Comparison of ENCODE assay signal across 8 cellular contexts in the genomic region with DNA sequence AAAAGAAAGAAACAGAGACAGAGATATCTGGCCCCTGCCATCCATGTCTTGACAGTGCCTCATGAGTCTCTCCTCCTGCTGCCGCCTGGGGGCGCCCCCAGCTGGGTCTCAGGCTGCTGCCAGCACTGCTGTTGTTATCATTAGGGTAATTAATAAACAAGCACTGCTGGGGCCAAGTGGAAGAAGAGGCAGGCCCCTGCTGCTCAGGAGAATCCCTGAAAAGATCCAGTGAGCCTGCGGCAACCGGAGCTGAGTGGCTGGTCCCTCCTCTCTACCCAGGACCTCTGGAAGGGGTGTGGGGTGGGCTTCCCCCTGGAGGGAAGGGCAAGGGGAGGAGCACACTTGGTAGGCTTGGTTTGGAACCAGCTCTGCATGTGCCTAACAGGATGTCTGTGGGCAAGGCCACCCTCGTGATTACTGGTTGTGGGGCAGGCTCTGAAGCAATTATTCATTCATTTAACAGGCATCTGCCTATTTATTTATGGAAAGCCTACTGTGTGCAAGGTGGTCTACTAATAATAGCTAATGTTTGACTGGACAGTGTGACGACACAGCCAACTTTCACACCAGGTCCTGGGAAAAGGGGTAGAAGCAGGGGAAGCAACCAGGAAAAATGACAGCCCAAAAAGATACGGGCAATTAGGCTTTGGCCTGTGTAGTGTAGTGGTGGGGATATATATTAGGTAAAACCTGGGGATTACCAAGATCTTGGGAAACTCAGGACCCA. TPM values are rescaled to one million over a fixed set of nuclear protein-coding genes. Genes with fewer than 3 reads are reported as not detected.
A peak's percentile ranks its signal among the peaks of the same experiment; 100 is the strongest.
DNase-seq lines count a peak whose midpoint lies in the region; ATAC-seq and TF ChIP-seq lines count a peak whose summit lies in the region.

No MANE protein-coding gene starts in this region.

- H4K20me1 ChIP-seq in BLaER1: peaks cover 11% of the 10 kb centered on the region; the same call in 1 of the 2 replicates

- peaks cover 19% of the 10 kb centered on the region in 2 donors for H3K4me1 Mint-ChIP-seq in immature natural killer cell

- no peak overlapping the region for H3K9ac ChIP-seq in BLaER1

- H3K27me3 ChIP-seq in BLaER1: peaks cover 15% of the 10 kb centered on the region
- no peaks in the 10 kb centered on the region for H3K27me3 ChIP-seq in WERI-Rb-1 (ENCODE audit: insufficient read depth, low read depth, severe bottlenecking)
- H3K27me3 ChIP-seq in breast epithelium: no peaks in the 10 kb centered on the region

- H3K27ac ChIP-seq in BLaER1 (no peak overlapping the region), WERI-Rb-1 (no peak overlapping the region), breast epithelium (peak overlapping the region in 1 of 2 donors; percentile 52)

- peak overlapping the region; percentile 99 for H3K4me2 ChIP-seq in BLaER1

- peaks cover 58% of the 10 kb centered on the region for H3K4me1 ChIP-seq in BLaER1
- peaks cover 6 to 7% of the 10 kb centered on the region in 2 donors for H3K4me1 ChIP-seq in breast epithelium

- intact Hi-C loops in breast epithelium (cut with DNase I; ENCODE audit: low total_unique reads): no loop called here

- peaks cover 10 to 15% (median 15%) of the 10 kb centered on the region in 3 donors for H3K27me3 Mint-ChIP-seq in immature natural killer cell (ENCODE audit: low read depth in 3 of 3)

- H3K36me3 ChIP-seq in BLaER1: no peaks in the 10 kb centered on the region
- no peaks in the 10 kb centered on the region for H3K36me3 ChIP-seq in WERI-Rb-1
- no peaks in the 10 kb centered on the region for H3K36me3 ChIP-seq in breast epithelium

- peak; percentile 69 for DNase-seq in NCI-H2171 (lab: John Stamatoyannopoulos, UW)
- peak; percentile 77 for DNase-seq in WERI-Rb-1
- DNase-seq in breast epithelium (ENCODE audit: low spot score in 2 of 2): peak in 1 of 2 donors; percentile 28
- DNase-seq in immature natural killer cell: peak; percentile 80 to 82 (median 80)
- DNase-seq in stimulated activated CD4-positive, alpha-beta T cell treated with anti-CD3 and anti-CD28 coated beads, Interleukin-12 subunit alpha, Interleukin-12 subunit beta, amount 100 ng/mL, for 24 hours (ENCODE audit: low read depth in 2 of 2): peak; percentile 53

- peak; percentile 85 for TF ChIP-seq CTCF in WERI-Rb-1 (IDR thresholded peaks at IDR 0.05; ENCODE audit: low read depth, low read length)
- peak; percentile 12 to 49 (median 42) for TF ChIP-seq CTCF in breast epithelium (IDR thresholded peaks at IDR 0.05)

- peak overlapping the region; percentile 84 to 91 (median 89) for H3K4me3 Mint-ChIP-seq in immature natural killer cell

- TF ChIP-seq POLR2A in breast epithelium (IDR thresholded peaks at IDR 0.05): no peak

- no peaks in the 10 kb centered on the region for H3K9me3 ChIP-seq in BLaER1
- no peaks in the 10 kb centered on the region for H3K9me3 ChIP-seq in WERI-Rb-1 (ENCODE audit: severe bottlenecking)
- no peaks in the 10 kb centered on the region for H3K9me3 ChIP-seq in breast epithelium

- ATAC-seq in GM21723 (IDR thresholded peaks at IDR 0.05; ENCODE audit: unreplicated experiment) (peak; percentile 65), HG03460 (IDR thresholded peaks at IDR 0.05; ENCODE audit: unreplicated experiment) (no peak)

- H3K36me3 Mint-ChIP-seq in immature natural killer cell: no peaks in the 10 kb centered on the region

- peak overlapping the region; percentile 79 to 94 (median 91) for H3K27ac Mint-ChIP-seq in immature natural killer cell

- no peaks in the 10 kb centered on the region for H3K9me3 Mint-ChIP-seq in immature natural killer cell

- H3K4me3 ChIP-seq in BLaER1: peak overlapping the region; percentile 71
- H3K4me3 ChIP-seq in WERI-Rb-1 (ENCODE audit: low read depth, low read length): peak overlapping the region; percentile 43
- peak overlapping the region; percentile 47 to 97 (median 69) for H3K4me3 ChIP-seq in breast epithelium

RNA-seq across cellular contexts. Expression of gene TYRO3, which starts 1.2 kb away (rescaled TPM):
- 10 to 100 TPM in 1 of 3 donors, 1 to 10 TPM in 2; 6.9 to 36.8 (median 8.8) TPM for total RNA-seq in breast epithelium
- under 1 TPM in 2 of 3 donors, not detected in 1; 0.38 to 0.95 TPM for polyA plus RNA-seq in immature natural killer cell

RNA-seq across cellular contexts. Expression of gene RPAP1, which starts 13.8 kb away (rescaled TPM):
- 10 to 100 TPM; 22.7 to 28.2 (median 27.1) TPM for total RNA-seq in breast epithelium
- polyA plus RNA-seq in immature natural killer cell: 10 to 100 TPM in 1 of 3 donors, 1 to 10 TPM in 2; 3.7 to 15.0 (median 4.9) TPM

RNA-seq across cellular contexts. Expression of gene LTK, which starts 44.2 kb away (rescaled TPM):
- under 1 TPM in 2 of 3 donors, not detected in 1; 0.29 to 0.66 TPM for total RNA-seq in breast epithelium
- under 1 TPM in 1 of 3 donors, not detected in 2; 0.48 TPM for polyA plus RNA-seq in immature natural killer cell
